8 cellular contexts compared by ENCODE assay signal in genomic region chr9:20621553-20622329, GRCh38. TPM values are rescaled to one million over a fixed set of nuclear protein-coding genes. Genes with fewer than 3 reads are reported as not detected.
A peak's percentile ranks its signal among the peaks of the same experiment; 100 is the strongest.
DNase-seq lines count a peak whose midpoint lies in the region; FAIRE-seq and TF ChIP-seq lines count a peak whose summit lies in the region.

No MANE protein-coding gene starts in this region.

- H3K9ac ChIP-seq in HUES48 (ENCODE audit: low read depth, low read length) (no peak overlapping the region), adipocyte (ENCODE audit: low read length) (peak overlapping the region; percentile 91)

- peaks cover 25% of the 10 kb centered on the region for H3K27me3 Mint-ChIP-seq in progenitor cell of endocrine pancreas

- peak overlapping the region; percentile 86 for H3K27ac Mint-ChIP-seq in progenitor cell of endocrine pancreas

- no peaks in the 10 kb centered on the region for H3K9me3 Mint-ChIP-seq in progenitor cell of endocrine pancreas (ENCODE audit: low read depth)

- H3K9me3 ChIP-seq in BE2C (no peaks in the 10 kb centered on the region), HUES48 (ENCODE audit: control insufficient read depth, insufficient read depth, low read length) (no peaks in the 10 kb centered on the region), adipocyte (ENCODE audit: control insufficient read depth, low read length) (no peaks in the 10 kb centered on the region), left ventricle myocardium inferior (replicated peaks) (no peaks in the 10 kb centered on the region)

- H3K4me1 ChIP-seq in BE2C: peaks cover 8% of the 10 kb centered on the region; the same call in 1 of the 2 replicates
- peaks cover 26% of the 10 kb centered on the region for H3K4me1 ChIP-seq in HUES48 (ENCODE audit: control insufficient read depth, insufficient read depth, low read length)
- H3K4me1 ChIP-seq in adipocyte (ENCODE audit: control insufficient read depth, insufficient read depth, low read length): peaks cover 23% of the 10 kb centered on the region
- peaks cover 68% of the 10 kb centered on the region for H3K4me1 ChIP-seq in left ventricle myocardium inferior
- H3K4me1 ChIP-seq in urinary bladder (ENCODE audit: insufficient read depth): no peaks in the 10 kb centered on the region

- peak overlapping the region; percentile 94 for H3K4me3 Mint-ChIP-seq in progenitor cell of endocrine pancreas (ENCODE audit: low read depth)

- peak; percentile 42 for FAIRE-seq in GM19239 (lab: Jason Lieb, UNC)

- H3K4me3 ChIP-seq in BE2C (ENCODE audit: low read depth, low read length): peak overlapping the region; percentile 86
- peak overlapping the region; percentile 81 for H3K4me3 ChIP-seq in HUES48 (ENCODE audit: low read depth, low read length)
- peak overlapping the region; percentile 98 for H3K4me3 ChIP-seq in adipocyte (ENCODE audit: low read length)
- H3K4me3 ChIP-seq in left ventricle myocardium inferior: peak overlapping the region; percentile 95
- H3K4me3 ChIP-seq in urinary bladder (ENCODE audit: low read depth, low read length): peak overlapping the region; percentile 82

- peaks cover 30% of the 10 kb centered on the region for H3K4me1 Mint-ChIP-seq in progenitor cell of endocrine pancreas (ENCODE audit: low read depth)

- H3K36me3 Mint-ChIP-seq in progenitor cell of endocrine pancreas (ENCODE audit: insufficient read depth): no peaks in the 10 kb centered on the region

- no peak for TF ChIP-seq CTCF in BE2C (IDR thresholded peaks at IDR 0.05; ENCODE audit: low read depth, low read length)
- no peak for TF ChIP-seq CTCF in left ventricle myocardium inferior (IDR thresholded peaks at IDR 0.05; ENCODE audit: borderline replicate concordance)
- no peak for TF ChIP-seq CTCF in progenitor cell of endocrine pancreas (IDR thresholded peaks at IDR 0.05; ENCODE audit: unreplicated experiment)

- H3K27ac ChIP-seq in HUES48 (ENCODE audit: low read depth, low read length) (peak overlapping the region; percentile 59), left ventricle myocardium inferior (replicated peaks) (peak overlapping the region; percentile 95), urinary bladder (ENCODE audit: low read depth) (peak overlapping the region; percentile 55)

- intact Hi-C loops in left ventricle myocardium inferior (cut with micrococcal nuclease): loop anchor here (2.0 to 10.0 kb wide), 2 partner anchors 323 to 695 kb away; no protein-coding TSS in a partner anchor

- DNase-seq in BE2C: peak; percentile 70
- DNase-seq in GM19239 (ENCODE audit: insufficient read length, low spot score): no peak
- DNase-seq in SKM-1 treated with dmso at 0.1 percent for 144 hours (lab: John Stamatoyannopoulos, UW; ENCODE audit: unreplicated experiment): peak; percentile 67
- peak; percentile 76 for DNase-seq in adipocyte (ENCODE audit: low read depth)
- peak; percentile 79 for DNase-seq in left ventricle myocardium inferior
- peak; percentile 40 for DNase-seq in progenitor cell of endocrine pancreas (ENCODE audit: low spot score, unreplicated experiment)

- no peaks in the 10 kb centered on the region for H3K27me3 ChIP-seq in BE2C
- H3K27me3 ChIP-seq in HUES48 (ENCODE audit: control insufficient read depth, insufficient read depth, low read length): peaks cover 66% of the 10 kb centered on the region
- H3K27me3 ChIP-seq in adipocyte (replicated peaks; ENCODE audit: control insufficient read depth, insufficient read depth, low read length): no peaks in the 10 kb centered on the region
- no peaks in the 10 kb centered on the region for H3K27me3 ChIP-seq in left ventricle myocardium inferior (ENCODE audit: low read depth)

- under 1% methylated on average over 72 of the region's 73 CpGs for WGBS in urinary bladder

- H3K36me3 ChIP-seq in BE2C (no peaks in the 10 kb centered on the region), HUES48 (ENCODE audit: control insufficient read depth, insufficient read depth, low read length) (no peaks in the 10 kb centered on the region), adipocyte (ENCODE audit: control insufficient read depth, insufficient read depth, low read length, severe bottlenecking) (no peaks in the 10 kb centered on the region), left ventricle myocardium inferior (no peaks in the 10 kb centered on the region), urinary bladder (ENCODE audit: insufficient read depth) (no peaks in the 10 kb centered on the region)

RNA-seq across cellular contexts. Expression of gene MLLT3, which starts 0.6 kb away (rescaled TPM):
- polyA plus RNA-seq in BE2C (2012; ENCODE audit: insufficient read depth, insufficient read length, low read depth): 2.7 TPM
- total RNA-seq in left ventricle myocardium inferior: 17.5 TPM
- total RNA-seq in progenitor cell of endocrine pancreas: 23.8 and 25.8 TPM in 2 replicates
- 39.4 TPM for total RNA-seq in urinary bladder
- 14.5 TPM for polyA plus RNA-seq in urinary bladder
